ENCODE assay signal across 16 cellular contexts in genomic region chr5:131622633-131623032, GRCh38. TPM values are rescaled to one million over a fixed set of nuclear protein-coding genes. Genes with fewer than 3 reads are reported as not detected.
DNase-seq lines count a peak whose midpoint lies in the region; ATAC-seq, FAIRE-seq and TF ChIP-seq lines count a peak whose summit lies in the region.
"Had no signal": no experiment of that assay in that cellular context is flagged by ENCODE, and none has a peak within 500 bp of the region (broad histone marks: within the 10 kb centered on the region; RNA-seq: fewer than 3 reads in every experiment).

No MANE protein-coding gene starts in this region.

- ATAC-seq in GM18520 (IDR thresholded peaks at IDR 0.05; ENCODE audit: unreplicated experiment): no peak
- ATAC-seq: activated CD8-positive, alpha-beta memory T cell treated with anti-CD3 and anti-CD28 coated beads, Interleukin-2, amount 10 ng/mL, durations not matched to agents 7 days and 5 days; stimulated activated effector memory CD8-positive, alpha-beta T cell treated with anti-CD3 and anti-CD28 coated beads, Interleukin-12 subunit alpha, Interleukin-12 subunit beta, amount 100 ng/mL, for 72 hours had no signal

- H3K4me1 ChIP-seq in SJCRH30 (peaks cover 11% of the 10 kb centered on the region), smooth muscle cell (ENCODE audit: low read depth) (no peaks in the 10 kb centered on the region)
- H3K4me1 ChIP-seq: BLaER1 treated with 17β-estradiol and CSF1 and Interleukin-3, amounts not matched to agents 10 nM and 100 nM had no signal

- no peak for FAIRE-seq in D721Med (lab: Jason Lieb, UNC)
- FAIRE-seq: G401.6, GM18507, TTC549 had no signal

- H2AFZ ChIP-seq in smooth muscle cell (ENCODE audit: low read depth): no peak overlapping the region

- H3K4me3 ChIP-seq in SJCRH30: no peak overlapping the region
- no peak overlapping the region for H3K4me3 ChIP-seq in smooth muscle cell
- H3K4me3 ChIP-seq: BLaER1 treated with 17β-estradiol and CSF1 and Interleukin-3, amounts not matched to agents 10 nM and 100 nM had no signal

- no peaks in the 10 kb centered on the region for H3F3A ChIP-seq in smooth muscle cell (ENCODE audit: low read depth)

- DNase-seq in COLO829 (ENCODE audit: low spot score) (peak; percentile 68), SJCRH30 (peak; percentile 47 to 79), fibroblast of peridontal ligament (ENCODE audit: extremely low read depth) (peak; percentile 56), nucleus accumbens (lab: John Stamatoyannopoulos, UW) (peak in 38 of 56 donors; percentile 4 to 71 (median 37)), ecto neural progenitor cell (ENCODE audit: low spot score) (no peak), smooth muscle cell (lab: John Stamatoyannopoulos, UW; ENCODE audit: unreplicated experiment) (no peak), D721Med (ENCODE audit: insufficient read length, low spot score) (no peak)
- DNase-seq: activated CD8-positive, alpha-beta memory T cell treated with anti-CD3 and anti-CD28 coated beads, Interleukin-2, amount 10 ng/mL, durations not matched to agents 7 days and 5 days; NCI-H524 treated with DMSO at 0.1 percent for 48 hours; stimulated activated CD4-positive, alpha-beta T cell treated with anti-CD3 and anti-CD28 coated beads, Interleukin-2, amount 100 ng/mL, for 48 hours had no signal

- peaks cover 23% of the 10 kb centered on the region for H4K20me1 ChIP-seq in smooth muscle cell (ENCODE audit: low read depth)

- H3K79me2 ChIP-seq in smooth muscle cell (ENCODE audit: low read depth): peaks cover 79% of the 10 kb centered on the region

- 57% methylated on average over 2 of the region's 2 CpGs for WGBS in smooth muscle cell (ENCODE audit: low lambda C conversion rate)

- no peak for TF ChIP-seq CTCF in smooth muscle cell (IDR thresholded peaks at IDR 0.05; ENCODE audit: borderline replicate concordance, insufficient read depth, poor library complexity, severe bottlenecking)
- TF ChIP-seq CTCF in D721Med (IDR thresholded peaks at IDR 0.05; ENCODE audit: insufficient read depth, missing control alignments): no peak

- H3K36me3 ChIP-seq in SJCRH30: peaks cover 3% of the 10 kb centered on the region
- no peaks in the 10 kb centered on the region for H3K36me3 ChIP-seq in smooth muscle cell (ENCODE audit: low read depth)

- H3K27ac ChIP-seq in SJCRH30 (peak overlapping the region; percentile 54), smooth muscle cell (ENCODE audit: low read depth) (no peak overlapping the region)
- H3K27ac ChIP-seq: BLaER1 treated with 17β-estradiol and CSF1 and Interleukin-3, amounts not matched to agents 10 nM and 100 nM had no signal

- H3K9ac ChIP-seq in smooth muscle cell (ENCODE audit: low read depth): no peak overlapping the region
- H3K9ac ChIP-seq: BLaER1 treated with 17β-estradiol and CSF1 and Interleukin-3, amounts not matched to agents 10 nM and 100 nM had no signal

- H3K27me3 ChIP-seq in SJCRH30 (no peaks in the 10 kb centered on the region), smooth muscle cell (ENCODE audit: low read depth) (no peaks in the 10 kb centered on the region)
- H3K27me3 ChIP-seq: BLaER1 treated with 17β-estradiol and CSF1 and Interleukin-3, amounts not matched to agents 10 nM and 100 nM had no signal

- H3K4me2 ChIP-seq in smooth muscle cell: no peak overlapping the region
- H3K4me2 ChIP-seq: BLaER1 treated with 17β-estradiol and CSF1 and Interleukin-3, amounts not matched to agents 10 nM and 100 nM had no signal

- no peaks in the 10 kb centered on the region for H3K9me3 ChIP-seq in SJCRH30 (replicated peaks)
- H3K9me3 ChIP-seq in smooth muscle cell (replicated peaks; ENCODE audit: low read depth): no peaks in the 10 kb centered on the region

RNA-seq across cellular contexts. Expression of gene RAPGEF6, which starts 12.4 kb away (rescaled TPM):
- 22.8 and 27.6 TPM in 2 replicates for total RNA-seq in SJCRH30 (2014; rRNA removed; shearing (Covaris generic))
- 10.3 and 13.3 TPM in 2 replicates for total RNA-seq in smooth muscle cell
- 1.9 and 3.6 TPM in 2 replicates for polyA plus RNA-seq in smooth muscle cell

Comparison
In these comparisons a context has a peak if more than half of its experiments do, and no peak if none do; other contexts are left out.
1. DNase-seq: peak in COLO829 (single experiment), SJCRH30 (2 of 2), fibroblast of peridontal ligament (single experiment) and nucleus accumbens (38 of 56); none in ecto neural progenitor cell (single experiment), smooth muscle cell (single experiment) and D721Med (single experiment).